ENCODE assay signal across 8 cellular contexts in genomic region chr6:149938571-149939462, GRCh38. TPM values are rescaled to one million over a fixed set of nuclear protein-coding genes. Genes with fewer than 3 reads are reported as not detected.
A peak's percentile ranks its signal among the peaks of the same experiment; 100 is the strongest.
DNase-seq lines count a peak whose midpoint lies in the region; ATAC-seq lines count a peak whose summit lies in the region.
"Had no signal": no experiment of that assay in that cellular context is flagged by ENCODE, and none has a peak within 500 bp of the region (broad histone marks: within the 10 kb centered on the region; RNA-seq: fewer than 3 reads in every experiment).

No MANE protein-coding gene starts in this region.

- H3K27me3 ChIP-seq in stomach smooth muscle (ENCODE audit: control insufficient read depth in 1 of 2, insufficient read depth in 2 of 2, low read length in 2 of 2): peaks cover 70 to 75% of the 10 kb centered on the region in 2 donors

- peaks cover 27% of the 10 kb centered on the region for H3K4me1 ChIP-seq in stomach smooth muscle (ENCODE audit: control insufficient read depth, insufficient read depth, low read length)

- no peaks in the 10 kb centered on the region for H3K36me3 Mint-ChIP-seq in activated naive CD8-positive, alpha-beta T cell treated with anti-CD3 and anti-CD28 coated beads, Interleukin-2, amount 10 ng/mL, durations not matched to agents 7 days and 5 days

- H3K27me3 Mint-ChIP-seq in activated naive CD8-positive, alpha-beta T cell treated with anti-CD3 and anti-CD28 coated beads, Interleukin-2, amount 10 ng/mL, durations not matched to agents 7 days and 5 days: peaks cover 84% of the 10 kb centered on the region

- peak; percentile 10 for DNase-seq in HCEC 1CT
- DNase-seq in NCI-H2171 treated with DMSO at 0.1 percent for 48 hours (lab: John Stamatoyannopoulos, UW): peak; percentile 27
- peak; percentile 67 for DNase-seq in activated naive CD8-positive, alpha-beta T cell treated with anti-CD3 and anti-CD28 coated beads, Interleukin-2, amount 10 ng/mL, durations not matched to agents 7 days and 5 days
- peak; percentile 22 for DNase-seq in kidney tubule cell (ENCODE audit: low spot score)
- DNase-seq in NCI-H1694 treated with DMSO at 0.1 percent for 48 hours (lab: John Stamatoyannopoulos, UW): no peak

- peaks cover 40% of the 10 kb centered on the region for H3K4me1 Mint-ChIP-seq in activated naive CD8-positive, alpha-beta T cell treated with anti-CD3 and anti-CD28 coated beads, Interleukin-2, amount 10 ng/mL, durations not matched to agents 7 days and 5 days

- H3K4me3 ChIP-seq in stomach smooth muscle (ENCODE audit: low read length in 2 of 2): peak overlapping the region; percentile 3 to 69

- H3K9me3 Mint-ChIP-seq in activated naive CD8-positive, alpha-beta T cell treated with anti-CD3 and anti-CD28 coated beads, Interleukin-2, amount 10 ng/mL, durations not matched to agents 7 days and 5 days: no peaks in the 10 kb centered on the region

- no peak overlapping the region for H3K27ac ChIP-seq in stomach smooth muscle (ENCODE audit: low read length)
- H3K27ac ChIP-seq: adrenal gland had no signal

- no peaks in the 10 kb centered on the region for H3K9me3 ChIP-seq in stomach smooth muscle (ENCODE audit: control insufficient read depth in 2 of 2, low read length in 2 of 2)
- H3K9me3 ChIP-seq: adrenal gland had no signal

- H3K9ac ChIP-seq in stomach smooth muscle (ENCODE audit: low read length in 2 of 2): no peak overlapping the region

- POLR2A ChIA-PET in activated naive CD8-positive, alpha-beta T cell treated with anti-CD3 and anti-CD28 coated beads, Interleukin-2, amount 10 ng/mL, durations not matched to agents 7 days and 5 days (lab: Charles Lee): no interaction called here

- H3K4me3 Mint-ChIP-seq in activated naive CD8-positive, alpha-beta T cell treated with anti-CD3 and anti-CD28 coated beads, Interleukin-2, amount 10 ng/mL, durations not matched to agents 7 days and 5 days: peak overlapping the region; percentile 71

- ATAC-seq in GM18517 (IDR thresholded peaks at IDR 0.05; ENCODE audit: unreplicated experiment): peak; percentile 91
- ATAC-seq in activated naive CD8-positive, alpha-beta T cell treated with anti-CD3 and anti-CD28 coated beads, Interleukin-2, amount 10 ng/mL, durations not matched to agents 7 days and 5 days (ENCODE audit: low read depth): peak; percentile 10

- peak overlapping the region; percentile 43 for H3K27ac Mint-ChIP-seq in activated naive CD8-positive, alpha-beta T cell treated with anti-CD3 and anti-CD28 coated beads, Interleukin-2, amount 10 ng/mL, durations not matched to agents 7 days and 5 days

- no peaks in the 10 kb centered on the region for H3K36me3 ChIP-seq in stomach smooth muscle (ENCODE audit: control insufficient read depth in 2 of 2, insufficient read depth in 2 of 2, low read length in 2 of 2)
- H3K36me3 ChIP-seq: adrenal gland had no signal

RNA-seq across cellular contexts. Expression of gene ULBP2, which starts 3.0 kb away (rescaled TPM):
- under 1 TPM; 0.53 to 0.60 TPM for total RNA-seq in activated naive CD8-positive, alpha-beta T cell treated with anti-CD3 and anti-CD28 coated beads, Interleukin-2, amount 10 ng/mL, durations not matched to agents 7 days and 5 days

RNA-seq across cellular contexts. Expression of gene RAET1G, which starts 15.9 kb away (rescaled TPM):
- not detected for total RNA-seq in activated naive CD8-positive, alpha-beta T cell treated with anti-CD3 and anti-CD28 coated beads, Interleukin-2, amount 10 ng/mL, durations not matched to agents 7 days and 5 days

RNA-seq across cellular contexts. Expression of gene ULBP1, which starts 24.9 kb away (rescaled TPM):
- under 1 TPM; 0.91 to 0.97 TPM for total RNA-seq in activated naive CD8-positive, alpha-beta T cell treated with anti-CD3 and anti-CD28 coated beads, Interleukin-2, amount 10 ng/mL, durations not matched to agents 7 days and 5 days

RNA-seq across cellular contexts. Expression of gene RAET1E, which starts 40.9 kb away (rescaled TPM):
- not detected for total RNA-seq in activated naive CD8-positive, alpha-beta T cell treated with anti-CD3 and anti-CD28 coated beads, Interleukin-2, amount 10 ng/mL, durations not matched to agents 7 days and 5 days
